9 cellular contexts compared by ENCODE assay signal in genomic region chr11:6505577-6506240, GRCh38. TPM values are rescaled to one million over a fixed set of nuclear protein-coding genes. Genes with fewer than 3 reads are reported as not detected.
DNase-seq lines count a peak whose midpoint lies in the region; ATAC-seq and TF ChIP-seq lines count a peak whose summit lies in the region.
"Had no signal": no experiment of that assay in that cellular context is flagged by ENCODE, and none has a peak within 500 bp of the region (broad histone marks: within the 10 kb centered on the region; RNA-seq: fewer than 3 reads in every experiment).

No MANE protein-coding gene starts in this region.

- H3K4me3 ChIP-seq in OCI-LY1 (ENCODE audit: low read depth, low read length, poor library complexity, severe bottlenecking) (no peak overlapping the region), mesenchymal stem cell (ENCODE audit: insufficient read depth in 1 of 2, low read depth in 1 of 2, low read length in 2 of 2) (no peak overlapping the region)

- H3K27ac ChIP-seq in OCI-LY1 (ENCODE audit: low read depth, low read length, poor library complexity, severe bottlenecking) (no peak overlapping the region), mesenchymal stem cell (ENCODE audit: low read length, poor library complexity, severe bottlenecking) (no peak overlapping the region)

- H3K9ac ChIP-seq in OCI-LY1 (ENCODE audit: low read length) (no peak overlapping the region), mesenchymal stem cell (ENCODE audit: low read length) (peak overlapping the region; percentile 47)

- DNase-seq in SKM-1 treated with dmso at 0.1 percent for 144 hours (lab: John Stamatoyannopoulos, UW; ENCODE audit: unreplicated experiment) (peak; percentile 15), SKM-1 (lab: John Stamatoyannopoulos, UW; ENCODE audit: unreplicated experiment) (no peak), mesenchymal stem cell (peak; percentile 72), HuH-7.5 (ENCODE audit: low spot score) (no peak)
- peak in 2 of 3 experiments; percentile 22 to 24 for DNase-seq in effector memory CD8-positive, alpha-beta T cell

- H3K4me1 Mint-ChIP-seq in effector memory CD8-positive, alpha-beta T cell (ENCODE audit: low read depth in 2 of 2) = peaks cover 0 to 10% of the 10 kb centered on the region in 2 donors

- 83% methylated on average over 1 of the region's 2 CpGs for WGBS in mesenchymal stem cell

- peaks cover 22% of the 10 kb centered on the region for H3K36me3 Mint-ChIP-seq in effector memory CD8-positive, alpha-beta T cell (ENCODE audit: insufficient read depth)

- H3K9me2 ChIP-seq in OCI-LY1 (ENCODE audit: low read depth, low read length) = no peaks in the 10 kb centered on the region

- H3K4me2 ChIP-seq in OCI-LY1 (ENCODE audit: low read length) (no peak overlapping the region), mesenchymal stem cell (ENCODE audit: low read length, poor library complexity, severe bottlenecking) (no peak overlapping the region)

- H3K4ac ChIP-seq in mesenchymal stem cell (ENCODE audit: low read depth in 1 of 2, low read length in 2 of 2) = no peak overlapping the region

- peaks cover 3% of the 10 kb centered on the region; the same call in 1 of the 2 replicates for H3F3A ChIP-seq in OCI-LY1 (ENCODE audit: insufficient read depth, low read length)

- no peak overlapping the region for H3K23ac ChIP-seq in mesenchymal stem cell (ENCODE audit: low read length in 2 of 2)

- no peak overlapping the region for H2BK5ac ChIP-seq in mesenchymal stem cell (ENCODE audit: low read depth, low read length, poor library complexity, severe bottlenecking)

- H2AFZ ChIP-seq in OCI-LY1 (ENCODE audit: low read length) (no peak overlapping the region), mesenchymal stem cell (ENCODE audit: low read depth, low read length) (no peak overlapping the region)

- H3K4me3 Mint-ChIP-seq in effector memory CD8-positive, alpha-beta T cell = no peak overlapping the region
- H3K4me3 Mint-ChIP-seq: activated naive CD4-positive, alpha-beta T cell treated with anti-CD3 and anti-CD28 coated beads, Interleukin-2, amount 50 U/mL, for 24 hours had no signal

- peak; percentile 65 for ATAC-seq in HG02981 (IDR thresholded peaks at IDR 0.05; ENCODE audit: unreplicated experiment)
- ATAC-seq in effector memory CD8-positive, alpha-beta T cell (replicated peaks) = peak; percentile 66
- no peak for ATAC-seq in GM18858 (IDR thresholded peaks at IDR 0.05; ENCODE audit: unreplicated experiment)

- H4K91ac ChIP-seq in mesenchymal stem cell (ENCODE audit: low read length) = no peak overlapping the region

- no peaks in the 10 kb centered on the region for H3K79me1 ChIP-seq in mesenchymal stem cell (replicated peaks; ENCODE audit: low read length, poor library complexity, severe bottlenecking)

- H3K4me1 ChIP-seq in OCI-LY1 (ENCODE audit: insufficient read depth, low read length, severe bottlenecking) (no peaks in the 10 kb centered on the region), mesenchymal stem cell (ENCODE audit: control insufficient read depth, insufficient read depth, low read depth, low read length) (no peaks in the 10 kb centered on the region)

- no peaks in the 10 kb centered on the region for H3K27me3 Mint-ChIP-seq in effector memory CD8-positive, alpha-beta T cell
- H3K27me3 Mint-ChIP-seq: activated naive CD4-positive, alpha-beta T cell treated with anti-CD3 and anti-CD28 coated beads, Interleukin-2, amount 50 U/mL, for 24 hours had no signal

- H3K36me3 ChIP-seq in OCI-LY1 (ENCODE audit: insufficient read depth, low read length) (peaks cover 37% of the 10 kb centered on the region; the same call in 1 of the 2 replicates), mesenchymal stem cell (ENCODE audit: control insufficient read depth in 1 of 2, insufficient read depth in 2 of 2, low read depth in 1 of 2, low read length in 2 of 2) (peaks cover 4 to 40% of the 10 kb centered on the region in 2 experiments)

- no peaks in the 10 kb centered on the region for H3K27me3 ChIP-seq in OCI-LY1 (ENCODE audit: insufficient read depth, low read length)
- H3K27me3 ChIP-seq in mesenchymal stem cell (ENCODE audit: control insufficient read depth in 1 of 2, insufficient read depth in 1 of 2, low read length in 2 of 2) = no peaks in the 10 kb centered on the region

- H3K27ac Mint-ChIP-seq in effector memory CD8-positive, alpha-beta T cell = no peak overlapping the region
- H3K27ac Mint-ChIP-seq: activated naive CD4-positive, alpha-beta T cell treated with anti-CD3 and anti-CD28 coated beads, Interleukin-2, amount 50 U/mL, for 24 hours had no signal

- H4K20me1 ChIP-seq in OCI-LY1 (ENCODE audit: insufficient read depth, low read length) = no peaks in the 10 kb centered on the region

- H2BK15ac ChIP-seq in mesenchymal stem cell (ENCODE audit: low read depth, poor library complexity, severe bottlenecking) = no peak overlapping the region

- peak; percentile 88 for TF ChIP-seq CTCF in OCI-LY1 (IDR thresholded peaks at IDR 0.05; ENCODE audit: low read length)

- H2BK120ac ChIP-seq in mesenchymal stem cell (ENCODE audit: low read depth, low read length) = no peak overlapping the region

- H3K9me3 ChIP-seq in OCI-LY1 (ENCODE audit: low read length) (no peaks in the 10 kb centered on the region), mesenchymal stem cell (ENCODE audit: control insufficient read depth, low read length) (no peaks in the 10 kb centered on the region)

- H3K79me2 ChIP-seq in OCI-LY1 (ENCODE audit: insufficient read depth, low read length) = no peaks in the 10 kb centered on the region

- no peak overlapping the region for H4K8ac ChIP-seq in mesenchymal stem cell (ENCODE audit: low read length)

- H3K14ac ChIP-seq in mesenchymal stem cell (ENCODE audit: low read length in 2 of 2) = no peak overlapping the region

- no peak overlapping the region for H2AK5ac ChIP-seq in mesenchymal stem cell (ENCODE audit: low read length, severe bottlenecking)

- no peak overlapping the region for H2BK12ac ChIP-seq in mesenchymal stem cell (ENCODE audit: low read length in 2 of 2)

- no peak overlapping the region for H3K18ac ChIP-seq in mesenchymal stem cell (ENCODE audit: low read depth in 1 of 2, low read length in 2 of 2)

- H3K9me3 Mint-ChIP-seq in effector memory CD8-positive, alpha-beta T cell = no peaks in the 10 kb centered on the region
- H3K9me3 Mint-ChIP-seq: activated naive CD4-positive, alpha-beta T cell treated with anti-CD3 and anti-CD28 coated beads, Interleukin-2, amount 50 U/mL, for 24 hours had no signal

RNA-seq across cellular contexts. Expression of gene DNHD1, which starts 8.6 kb away (rescaled TPM):
- polyA plus RNA-seq in mesenchymal stem cell (2013, experiment 1 of 2) = 1.4 TPM
- 1.4 TPM for polyA plus RNA-seq in mesenchymal stem cell (2013, experiment 2 of 2)

RNA-seq across cellular contexts. Expression of gene TIMM10B, which starts 24.4 kb away (rescaled TPM):
- 44.6 TPM for polyA plus RNA-seq in mesenchymal stem cell (2013, experiment 1 of 2)
- polyA plus RNA-seq in mesenchymal stem cell (2013, experiment 2 of 2) = 48.4 TPM

RNA-seq across cellular contexts. Expression of gene ARFIP2, which starts 24.6 kb away (rescaled TPM):
- 47.6 TPM for polyA plus RNA-seq in mesenchymal stem cell (2013, experiment 1 of 2)
- polyA plus RNA-seq in mesenchymal stem cell (2013, experiment 2 of 2) = 46.2 TPM

RNA-seq across cellular contexts. Expression of gene TRIM3, which starts 32.0 kb away (rescaled TPM):
- 16.3 TPM for polyA plus RNA-seq in mesenchymal stem cell (2013, experiment 1 of 2)
- polyA plus RNA-seq in mesenchymal stem cell (2013, experiment 2 of 2) = 14.9 TPM

Comparison
In these comparisons a context has a peak if more than half of its experiments do, and no peak if none do; other contexts are left out.
1. DNase-seq: peak in SKM-1 treated with dmso at 0.1 percent for 144 hours (single experiment), effector memory CD8-positive, alpha-beta T cell (2 of 3) and mesenchymal stem cell (single experiment); none in SKM-1 (single experiment) and HuH-7.5 (single experiment).